29 cellular contexts compared by ENCODE assay signal in the genomic region with DNA sequence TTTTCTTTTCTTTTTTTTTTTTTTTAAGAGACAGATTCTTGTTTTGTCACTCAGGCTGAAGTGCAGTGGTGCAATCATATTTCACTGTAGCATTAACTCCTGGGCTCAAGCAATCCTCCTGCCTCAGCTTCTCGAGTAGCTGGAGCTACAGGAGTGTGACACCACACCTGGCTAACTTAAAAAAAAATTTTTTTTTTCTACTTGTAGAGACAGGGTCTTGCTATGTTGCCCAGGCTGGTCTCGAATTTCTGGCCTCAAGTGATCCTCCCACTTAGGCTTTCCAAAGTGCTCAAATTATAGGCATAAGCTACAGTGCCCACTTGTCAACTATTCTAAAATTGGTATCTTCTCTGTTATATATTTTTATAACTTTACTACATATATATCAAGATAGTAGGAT. TPM values are rescaled to one million over a fixed set of nuclear protein-coding genes. Genes with fewer than 3 reads are reported as not detected.
DNase-seq lines count a peak whose midpoint lies in the region; ATAC-seq and TF ChIP-seq lines count a peak whose summit lies in the region.
"Had no signal": no experiment of that assay in that cellular context is flagged by ENCODE, and none has a peak within 500 bp of the region (broad histone marks: within the 10 kb centered on the region; RNA-seq: fewer than 3 reads in every experiment).

No MANE protein-coding gene starts in this region.

- no peak for TF ChIP-seq CTCF in natural killer cell (IDR thresholded peaks at IDR 0.05)
- no peak for TF ChIP-seq CTCF in DOHH2 (IDR thresholded peaks at IDR 0.05; ENCODE audit: low read depth, low read length, poor library complexity, severe bottlenecking)
- TF ChIP-seq CTCF in neutrophil (IDR thresholded peaks at IDR 0.05): no peak
- no peak for TF ChIP-seq CTCF in uterus (IDR thresholded peaks at IDR 0.05)

- H3K9me3 ChIP-seq in DOHH2 (ENCODE audit: control insufficient read depth, insufficient read depth, low read length): no peaks in the 10 kb centered on the region
- H3K9me3 ChIP-seq in T-helper 17 cell (ENCODE audit: control insufficient read depth, low read length, poor library complexity, severe bottlenecking): no peaks in the 10 kb centered on the region
- H3K9me3 ChIP-seq in neutrophil: no peaks in the 10 kb centered on the region
- no peaks in the 10 kb centered on the region for H3K9me3 ChIP-seq in uterus
- H3K9me3 ChIP-seq: colonic mucosa, mucosa of descending colon, ovary, suprapubic skin, upper lobe of right lung had no signal

- no peaks in the 10 kb centered on the region for H3K27me3 ChIP-seq in DOHH2 (ENCODE audit: control insufficient read depth, low read length)
- H3K27me3 ChIP-seq in neutrophil: no peaks in the 10 kb centered on the region
- H3K27me3 ChIP-seq in uterus: no peaks in the 10 kb centered on the region
- H3K27me3 ChIP-seq: colonic mucosa, ovary, suprapubic skin, upper lobe of right lung had no signal

- peaks cover 46 to 62% of the 10 kb centered on the region in 2 donors for H3K4me1 Mint-ChIP-seq in natural killer cell treated with Interleukin-12 subunit alpha and Interleukin-12 subunit beta and Interleukin-15 and Interleukin-18, amount 100 ng/mL, for 72 hours (ENCODE audit: low read depth in 2 of 2)
- H3K4me1 Mint-ChIP-seq in natural killer cell: peaks cover 61 to 67% of the 10 kb centered on the region in 2 donors
- peaks cover 46% of the 10 kb centered on the region for H3K4me1 Mint-ChIP-seq in T-helper 17 cell

- peaks cover 40% of the 10 kb centered on the region for H3F3A ChIP-seq in DOHH2 (ENCODE audit: control insufficient read depth, insufficient read depth)

- DNase-seq in natural killer cell treated with Interleukin-12 subunit alpha and Interleukin-12 subunit beta and Interleukin-15 and Interleukin-18, amount 100 ng/mL, for 72 hours (ENCODE audit: low spot score): no peak
- DNase-seq in natural killer cell (no peak), T-helper 17 cell (no peak), uterus (no peak)
- DNase-seq: activated B cell treated with CpG ODN at 0.5 μM for 24 hours; activated CD4-positive, alpha-beta T cell treated with anti-CD3 and anti-CD28 coated beads, Interleukin-2, amount 10 ng/mL, durations not matched to agents 7 days and 5 days; colonic mucosa; DMS 273 treated with DMSO at 0.1 percent for 48 hours; effector CD4-positive, alpha-beta T cell; hippocampal formation; immature natural killer cell; Kasumi-1; left cardiac atrium; mucosa of descending colon; NCI-H446; NCI-H748 treated with DMSO at 0.1 percent for 48 hours; ovary; SIG-M5; stimulated activated CD4-positive, alpha-beta T cell treated with anti-CD3 and anti-CD28 coated beads, Interleukin-15, amount 100 ng/mL, for 24 hours; stimulated activated CD4-positive, alpha-beta T cell treated with anti-CD3 and anti-CD28 coated beads, Interleukin-4, amount 100 ng/mL, for 4 hours; upper lobe of right lung had no signal

- no peak overlapping the region for H3K4me3 Mint-ChIP-seq in natural killer cell treated with Interleukin-12 subunit alpha and Interleukin-12 subunit beta and Interleukin-15 and Interleukin-18, amount 100 ng/mL, for 72 hours
- H3K4me3 Mint-ChIP-seq in natural killer cell (no peak overlapping the region), T-helper 17 cell (no peak overlapping the region)
- H3K4me3 Mint-ChIP-seq: activated B cell treated with CpG ODN at 0.5 μM for 24 hours; activated CD4-positive, alpha-beta T cell treated with anti-CD3 and anti-CD28 coated beads, Interleukin-2, amount 10 ng/mL, durations not matched to agents 7 days and 5 days had no signal

- H3K4me3 ChIP-seq in DOHH2 (ENCODE audit: low read length) (peak overlapping the region; percentile 50), neutrophil (ENCODE audit: low read depth in 1 of 2, low read length in 1 of 2) (no peak overlapping the region), uterus (no peak overlapping the region)
- H3K4me3 ChIP-seq: colonic mucosa, lung, mucosa of descending colon, ovary, suprapubic skin, upper lobe of right lung had no signal

- no peak for TF ChIP-seq POLR2A in uterus (IDR thresholded peaks at IDR 0.05)

- H3K27ac ChIP-seq in DOHH2 (ENCODE audit: low read depth, low read length) (peak overlapping the region; percentile 95), neutrophil (peak overlapping the region; percentile 64), uterus (no peak overlapping the region)
- H3K27ac ChIP-seq: colonic mucosa, ovary, suprapubic skin, upper lobe of right lung had no signal

- H3K36me3 Mint-ChIP-seq in natural killer cell treated with Interleukin-12 subunit alpha and Interleukin-12 subunit beta and Interleukin-15 and Interleukin-18, amount 100 ng/mL, for 72 hours: peaks cover 10% of the 10 kb centered on the region
- H3K36me3 Mint-ChIP-seq in natural killer cell: no peaks in the 10 kb centered on the region
- peaks cover 2% of the 10 kb centered on the region for H3K36me3 Mint-ChIP-seq in T-helper 17 cell (ENCODE audit: low read depth)

- no peaks in the 10 kb centered on the region; the same call in 1 of the 2 replicates for H4K20me1 ChIP-seq in DOHH2 (ENCODE audit: control insufficient read depth, insufficient read depth, low read depth, low read length)

- H3K4me2 ChIP-seq in DOHH2 (ENCODE audit: low read length): peak overlapping the region; percentile 51

- no peaks in the 10 kb centered on the region for H3K9me2 ChIP-seq in DOHH2 (replicated peaks; ENCODE audit: control insufficient read depth, low read length)

- H3K79me2 ChIP-seq in DOHH2 (ENCODE audit: control insufficient read depth, low read length): peaks cover 98% of the 10 kb centered on the region

- H3K9me3 Mint-ChIP-seq in natural killer cell treated with Interleukin-12 subunit alpha and Interleukin-12 subunit beta and Interleukin-15 and Interleukin-18, amount 100 ng/mL, for 72 hours: no peaks in the 10 kb centered on the region
- H3K9me3 Mint-ChIP-seq in natural killer cell: no peaks in the 10 kb centered on the region
- H3K9me3 Mint-ChIP-seq: activated B cell treated with CpG ODN at 0.5 μM for 24 hours; activated T-helper 2 cell treated with anti-CD3 and anti-CD28 coated beads, Interferon-gamma antibody, Interleukin-2, Interleukin-4, amounts not matched to agents 10 μg/mL and 5 μg/mL and 100 μg/mL, durations not matched to agents 14 hours and 24 hours and 36 hours; immature natural killer cell; stimulated activated effector memory CD8-positive, alpha-beta T cell treated with anti-CD3 and anti-CD28 coated beads, Interleukin-12 subunit alpha, Interleukin-12 subunit beta, amount 100 ng/mL, for 72 hours had no signal

- intact Hi-C loops in natural killer cell (cut with micrococcal nuclease) (loop anchor here (10.0 kb wide), 1 partner anchor 48 kb away; no protein-coding TSS in a partner anchor), uterus (cut with DNase I; ENCODE audit: low total_unique reads) (no loop called here)

- no peaks in the 10 kb centered on the region for H3K27me3 Mint-ChIP-seq in natural killer cell treated with Interleukin-12 subunit alpha and Interleukin-12 subunit beta and Interleukin-15 and Interleukin-18, amount 100 ng/mL, for 72 hours
- no peaks in the 10 kb centered on the region for H3K27me3 Mint-ChIP-seq in natural killer cell (ENCODE audit: low read depth in 2 of 2)
- no peaks in the 10 kb centered on the region for H3K27me3 Mint-ChIP-seq in T-helper 17 cell
- H3K27me3 Mint-ChIP-seq: activated B cell treated with CpG ODN at 0.5 μM for 24 hours; activated CD4-positive, alpha-beta T cell treated with anti-CD3 and anti-CD28 coated beads, Interleukin-2, amount 10 ng/mL, durations not matched to agents 7 days and 5 days had no signal

- H3K4me1 ChIP-seq in DOHH2 (ENCODE audit: control insufficient read depth, low read length): peaks cover 64% of the 10 kb centered on the region
- H3K4me1 ChIP-seq in neutrophil (ENCODE audit: control insufficient read depth in 1 of 2, insufficient read depth in 1 of 2, low read depth in 1 of 2, low read length in 1 of 2): peaks cover 77 to 91% of the 10 kb centered on the region in 2 experiments
- no peaks in the 10 kb centered on the region for H3K4me1 ChIP-seq in uterus

- H3K27ac Mint-ChIP-seq in natural killer cell treated with Interleukin-12 subunit alpha and Interleukin-12 subunit beta and Interleukin-15 and Interleukin-18, amount 100 ng/mL, for 72 hours: peak overlapping the region; percentile 28 to 71
- peak overlapping the region in 1 of 2 donors; percentile 68 for H3K27ac Mint-ChIP-seq in natural killer cell
- peak overlapping the region; percentile 53 for H3K27ac Mint-ChIP-seq in T-helper 17 cell
- H3K27ac Mint-ChIP-seq: activated B cell treated with CpG ODN at 0.5 μM for 24 hours; activated CD4-positive, alpha-beta T cell treated with anti-CD3 and anti-CD28 coated beads, Interleukin-2, amount 10 ng/mL, durations not matched to agents 7 days and 5 days; activated T-helper 2 cell treated with anti-CD3 and anti-CD28 coated beads, Interferon-gamma antibody, Interleukin-2, Interleukin-4, amounts not matched to agents 10 μg/mL and 5 μg/mL and 100 μg/mL, durations not matched to agents 14 hours and 24 hours and 36 hours; stimulated activated effector memory CD8-positive, alpha-beta T cell treated with anti-CD3 and anti-CD28 coated beads, Interleukin-12 subunit alpha, Interleukin-12 subunit beta, amount 100 ng/mL, for 72 hours had no signal

- H3K36me3 ChIP-seq in DOHH2 (ENCODE audit: control insufficient read depth, low read length): peaks cover 80% of the 10 kb centered on the region
- H3K36me3 ChIP-seq in neutrophil: peaks cover 4% of the 10 kb centered on the region
- no peaks in the 10 kb centered on the region for H3K36me3 ChIP-seq in uterus
- H3K36me3 ChIP-seq: colonic mucosa, ovary, suprapubic skin, upper lobe of right lung had no signal

- ATAC-seq in natural killer cell treated with Interleukin-12 subunit alpha and Interleukin-12 subunit beta and Interleukin-15 and Interleukin-18, amount 100 ng/mL, for 72 hours: no peak
- ATAC-seq in natural killer cell (no peak), T-helper 17 cell (no peak), GM18517 (IDR thresholded peaks at IDR 0.05; ENCODE audit: unreplicated experiment) (no peak), HG03571 (IDR thresholded peaks at IDR 0.05; ENCODE audit: unreplicated experiment) (no peak)
- ATAC-seq: left cardiac atrium; stimulated activated effector memory CD8-positive, alpha-beta T cell treated with anti-CD3 and anti-CD28 coated beads, Interleukin-12 subunit alpha, Interleukin-12 subunit beta, amount 100 ng/mL, for 72 hours; upper lobe of right lung had no signal

RNA-seq across cellular contexts. Expression of a gene that starts 6.6 kb away (rescaled TPM):
- total RNA-seq in natural killer cell treated with Interleukin-12 subunit alpha and Interleukin-12 subunit beta and Interleukin-15 and Interleukin-18, amount 100 ng/mL, for 72 hours: 10 to 100 TPM; 61.8 to 86.1 TPM
- total RNA-seq in natural killer cell: 100 to 1,000 TPM; 174 to 216 (median 193) TPM
- 100 to 1,000 TPM; 197 to 232 TPM for total RNA-seq in T-helper 17 cell
- 10 to 100 TPM; 61.5 to 96.1 (median 74.1) TPM for total RNA-seq in uterus

RNA-seq across cellular contexts. Expression of a gene that starts 48.8 kb away (rescaled TPM):
- total RNA-seq in natural killer cell treated with Interleukin-12 subunit alpha and Interleukin-12 subunit beta and Interleukin-15 and Interleukin-18, amount 100 ng/mL, for 72 hours: 10 to 100 TPM in 1 of 2 donors, 1 to 10 TPM in 1; 8.5 to 10.6 TPM
- total RNA-seq in natural killer cell (1 to 10 TPM; 4.2 to 6.8 (median 5.1) TPM), T-helper 17 cell (1 to 10 TPM; 4.4 to 5.3 TPM), uterus (10 to 100 TPM in 3 of 4 donors, 1 to 10 TPM in 1; 8.8 to 16.2 (median 14.2) TPM)

Comparison
In these comparisons a context has a peak if more than half of its experiments do, and no peak if none do; other contexts are left out.
1. H3K27ac ChIP-seq: peak in DOHH2 (single experiment) and neutrophil (single experiment); none in uterus (0 of 2).